12 cellular contexts compared by ENCODE assay signal in the genomic region with DNA sequence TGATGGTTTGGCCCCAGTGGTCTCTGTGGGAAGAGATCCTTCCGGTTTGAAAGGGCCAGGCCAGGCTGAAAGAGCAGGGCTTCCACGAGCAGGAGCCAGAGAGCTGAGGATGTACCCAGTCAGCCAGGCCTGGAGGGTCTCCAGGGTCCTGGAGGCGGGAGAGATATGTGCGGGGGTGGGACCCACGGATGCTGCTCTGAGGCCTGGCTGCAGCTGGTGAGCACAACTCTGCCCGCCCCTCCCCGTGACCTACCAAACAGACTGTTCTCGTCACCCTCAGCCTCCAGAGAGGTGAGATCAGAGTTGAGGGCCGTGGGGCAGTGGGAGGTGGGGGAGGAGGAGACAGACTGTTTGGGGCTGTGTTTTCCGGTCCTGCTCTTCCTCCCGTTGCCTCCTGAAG. TPM values are rescaled to one million over a fixed set of nuclear protein-coding genes. Genes with fewer than 3 reads are reported as not detected.
DNase-seq lines count a peak whose midpoint lies in the region; ATAC-seq, FAIRE-seq and TF ChIP-seq lines count a peak whose summit lies in the region.
"Had no signal": no experiment of that assay in that cellular context is flagged by ENCODE, and none has a peak within 500 bp of the region (broad histone marks: within the 10 kb centered on the region; RNA-seq: fewer than 3 reads in every experiment).

No MANE protein-coding gene starts in this region.

- no peaks in the 10 kb centered on the region for H3K9me3 ChIP-seq in BE2C
- H3K9me3 ChIP-seq in astrocyte (ENCODE audit: insufficient read depth, low read depth, low read length), result no peaks in the 10 kb centered on the region
- H3K9me3 ChIP-seq: thoracic aorta had no signal

- no peak overlapping the region for H3K4me2 ChIP-seq in astrocyte (ENCODE audit: low read length)

- no peak overlapping the region for H3K9ac ChIP-seq in astrocyte (ENCODE audit: low read length)
- H3K9ac ChIP-seq in rectal smooth muscle tissue (ENCODE audit: low read length), result no peak overlapping the region

- peaks cover 5% of the 10 kb centered on the region for H3K27me3 Mint-ChIP-seq in astrocyte (ENCODE audit: low read depth, unreplicated experiment)
- no peaks in the 10 kb centered on the region for H3K27me3 Mint-ChIP-seq in activated CD4-positive, alpha-beta memory T cell treated with anti-CD3 and anti-CD28 coated beads, Interleukin-2, amount 10 ng/mL, durations not matched to agents 7 days and 5 days

- H2AFZ ChIP-seq in astrocyte (ENCODE audit: low read depth, low read length), result no peak overlapping the region

- peaks cover 2% of the 10 kb centered on the region for H3K9me3 Mint-ChIP-seq in astrocyte (ENCODE audit: unreplicated experiment)
- no peaks in the 10 kb centered on the region for H3K9me3 Mint-ChIP-seq in activated CD4-positive, alpha-beta memory T cell treated with anti-CD3 and anti-CD28 coated beads, Interleukin-2, amount 10 ng/mL, durations not matched to agents 7 days and 5 days

- H3K79me2 ChIP-seq in astrocyte (ENCODE audit: insufficient read depth, low read length), result no peaks in the 10 kb centered on the region

- H3K27me3 ChIP-seq in BE2C (no peaks in the 10 kb centered on the region), astrocyte (ENCODE audit: insufficient read depth, low read length) (no peaks in the 10 kb centered on the region), rectal smooth muscle tissue (ENCODE audit: control insufficient read depth, insufficient read depth, low read length) (no peaks in the 10 kb centered on the region)

- H3K27ac Mint-ChIP-seq in astrocyte (ENCODE audit: unreplicated experiment), result no peak overlapping the region
- no peak overlapping the region for H3K27ac Mint-ChIP-seq in activated CD4-positive, alpha-beta memory T cell treated with anti-CD3 and anti-CD28 coated beads, Interleukin-2, amount 10 ng/mL, durations not matched to agents 7 days and 5 days

- no peak overlapping the region for H3K4me3 ChIP-seq in BE2C (ENCODE audit: low read depth, low read length)
- H3K4me3 ChIP-seq in astrocyte (ENCODE audit: insufficient read depth, low read depth, low read length), result no peak overlapping the region
- no peak overlapping the region for H3K4me3 ChIP-seq in rectal smooth muscle tissue (ENCODE audit: low read length)
- H3K4me3 ChIP-seq: thoracic aorta had no signal

- H3K4me1 ChIP-seq in BE2C, result peaks cover 26% of the 10 kb centered on the region
- H3K4me1 ChIP-seq in astrocyte (ENCODE audit: insufficient read depth, low read length), result peaks cover 30% of the 10 kb centered on the region
- peaks cover 29% of the 10 kb centered on the region for H3K4me1 ChIP-seq in rectal smooth muscle tissue (ENCODE audit: control insufficient read depth, insufficient read depth, low read length)

- peak; percentile 78 for ATAC-seq in left ventricle myocardium superior
- no peak for ATAC-seq in GM21447 (IDR thresholded peaks at IDR 0.05; ENCODE audit: unreplicated experiment)
- ATAC-seq in GM19455 (IDR thresholded peaks at IDR 0.05; ENCODE audit: unreplicated experiment), result no peak
- ATAC-seq: esophagus mucosa had no signal

- H3K4me3 Mint-ChIP-seq in astrocyte (ENCODE audit: unreplicated experiment), result peak overlapping the region; percentile 74
- H3K4me3 Mint-ChIP-seq in activated CD4-positive, alpha-beta memory T cell treated with anti-CD3 and anti-CD28 coated beads, Interleukin-2, amount 10 ng/mL, durations not matched to agents 7 days and 5 days, result no peak overlapping the region

- peak; percentile 19; the same call in 1 of the 2 replicates for TF ChIP-seq CTCF in BE2C (IDR thresholded peaks at IDR 0.05; ENCODE audit: low read depth, low read length)
- no peak for TF ChIP-seq CTCF in astrocyte (IDR thresholded peaks at IDR 0.05; ENCODE audit: insufficient read depth, low read depth, low read length)

- H4K20me1 ChIP-seq in astrocyte (ENCODE audit: insufficient read depth, low read length), result no peaks in the 10 kb centered on the region

- FAIRE-seq in astrocyte (lab: Jason Lieb, UNC), result no peak

- H3K27ac ChIP-seq in astrocyte (ENCODE audit: low read depth, low read length) (no peak overlapping the region), rectal smooth muscle tissue (ENCODE audit: low read depth, low read length) (peak overlapping the region; percentile 27)
- H3K27ac ChIP-seq: thoracic aorta had no signal

- H3K36me3 ChIP-seq in BE2C (no peaks in the 10 kb centered on the region), astrocyte (ENCODE audit: insufficient read depth, low read length) (no peaks in the 10 kb centered on the region), rectal smooth muscle tissue (ENCODE audit: control insufficient read depth, insufficient read depth, low read length) (no peaks in the 10 kb centered on the region)
- H3K36me3 ChIP-seq: thoracic aorta had no signal

- peaks cover 27% of the 10 kb centered on the region for H3K4me1 Mint-ChIP-seq in astrocyte (ENCODE audit: low read depth, unreplicated experiment)
- peaks cover 11% of the 10 kb centered on the region for H3K4me1 Mint-ChIP-seq in activated CD4-positive, alpha-beta memory T cell treated with anti-CD3 and anti-CD28 coated beads, Interleukin-2, amount 10 ng/mL, durations not matched to agents 7 days and 5 days

- DNase-seq in BE2C (peak; percentile 74), astrocyte (ENCODE audit: low read depth) (no peak), left ventricle myocardium superior (peak; percentile 91)
- no peak for DNase-seq in effector CD4-positive, alpha-beta T cell
- DNase-seq in activated CD4-positive, alpha-beta memory T cell treated with anti-CD3 and anti-CD28 coated beads, Interleukin-2, amount 10 ng/mL, durations not matched to agents 7 days and 5 days, result no peak
- DNase-seq: NCI-H1092, NCI-H524 had no signal

- CTCF ChIA-PET in activated CD4-positive, alpha-beta memory T cell treated with anti-CD3 and anti-CD28 coated beads, Interleukin-2, amount 10 ng/mL, durations not matched to agents 7 days and 5 days (lab: Charles Lee), result interaction anchor here (1.1 kb wide), 1 partner anchor 29 kb away, joined by 3 read pairs; no protein-coding TSS in a partner anchor

- intact Hi-C loops in left ventricle myocardium superior (cut with micrococcal nuclease), result no loop called here

- POLR2A ChIA-PET in activated CD4-positive, alpha-beta memory T cell treated with anti-CD3 and anti-CD28 coated beads, Interleukin-2, amount 10 ng/mL, durations not matched to agents 7 days and 5 days (lab: Charles Lee), result interaction anchor here (2.2 kb wide), 1 partner anchor 9 kb away, joined by 8 read pairs; no protein-coding TSS in a partner anchor

- no peaks in the 10 kb centered on the region for H3K36me3 Mint-ChIP-seq in astrocyte (ENCODE audit: low read depth, unreplicated experiment)
- H3K36me3 Mint-ChIP-seq in activated CD4-positive, alpha-beta memory T cell treated with anti-CD3 and anti-CD28 coated beads, Interleukin-2, amount 10 ng/mL, durations not matched to agents 7 days and 5 days (ENCODE audit: low read depth), result peaks cover 7% of the 10 kb centered on the region

RNA-seq across cellular contexts. Expression of a gene that starts 42.2 kb away (rescaled TPM):
- polyA plus RNA-seq in BE2C (2012; ENCODE audit: insufficient read depth, insufficient read length, low read depth), result 25.0 TPM
- 40.6 and 41.5 TPM in 2 replicates for total RNA-seq in astrocyte
- total RNA-seq in left ventricle myocardium superior, result 82.7 TPM
- 10 to 100 TPM; 40.9 to 42.7 TPM for total RNA-seq in activated CD4-positive, alpha-beta memory T cell treated with anti-CD3 and anti-CD28 coated beads, Interleukin-2, amount 10 ng/mL, durations not matched to agents 7 days and 5 days

RNA-seq across cellular contexts. Expression of a gene that starts 52.9 kb away (rescaled TPM):
- polyA plus RNA-seq in BE2C (2012; ENCODE audit: insufficient read depth, insufficient read length, low read depth), result 47.3 TPM
- 17.9 and 18.1 TPM in 2 replicates for total RNA-seq in astrocyte
- total RNA-seq in left ventricle myocardium superior, result 12.0 TPM
- total RNA-seq in activated CD4-positive, alpha-beta memory T cell treated with anti-CD3 and anti-CD28 coated beads, Interleukin-2, amount 10 ng/mL, durations not matched to agents 7 days and 5 days, result 10 to 100 TPM; 36.6 to 36.9 TPM

Comparison
In these comparisons a context has a peak if more than half of its experiments do, and no peak if none do; other contexts are left out.
1. DNase-seq: peak in BE2C (single experiment) and left ventricle myocardium superior (single experiment); none in astrocyte (single experiment), effector CD4-positive, alpha-beta T cell (single experiment) and activated CD4-positive, alpha-beta memory T cell treated with anti-CD3 and anti-CD28 coated beads, Interleukin-2, amount 10 ng/mL, durations not matched to agents 7 days and 5 days (single experiment).